30 cellular contexts compared by ENCODE assay signal in the genomic region with DNA sequence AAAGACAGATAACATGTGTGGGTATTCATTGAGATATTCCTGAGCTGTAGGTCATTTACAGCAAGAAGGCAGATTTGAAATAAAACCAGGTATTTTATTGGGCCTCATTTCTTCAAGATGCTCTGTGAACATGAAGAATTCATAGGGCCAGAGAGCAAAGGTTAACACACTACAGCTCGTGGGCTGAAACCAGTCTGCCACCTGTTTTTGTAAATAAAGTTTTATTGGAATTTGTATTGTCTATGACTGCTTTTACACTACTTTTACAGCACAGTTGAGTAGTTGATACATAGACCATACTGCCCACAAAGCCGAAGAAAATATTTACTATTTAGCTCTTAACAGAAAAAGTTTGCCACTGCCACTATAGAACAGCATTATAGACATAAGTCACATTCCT.
"Had no signal": no experiment of that assay in that cellular context is flagged by ENCODE, and none has a peak within 500 bp of the region (broad histone marks: within the 10 kb centered on the region; RNA-seq: fewer than 3 reads in every experiment).

No MANE protein-coding gene starts in this region.

- H3K9ac ChIP-seq: parathyroid adenoma had no signal

- H3K4me1 Mint-ChIP-seq: naive thymus-derived CD8-positive, alpha-beta T cell; neural crest cell had no signal

- ATAC-seq: left cardiac atrium; left lung; lower lobe of right lung; naive thymus-derived CD8-positive, alpha-beta T cell; psoas muscle; sciatic nerve; upper lobe of right lung had no signal

- H3K4me3 ChIP-seq: left lung, lower lobe of right lung, psoas muscle, right atrium auricular region, skin epidermis, suprapubic skin, thoracic aorta, tibial artery, upper lobe of right lung had no signal

- H3K4me3 Mint-ChIP-seq: naive thymus-derived CD8-positive, alpha-beta T cell; nephron; neural crest cell; stimulated activated naive CD8-positive, alpha-beta T cell treated with anti-CD3 and anti-CD28 coated beads, Interleukin-15, Interleukin-2, amounts not matched to agents 100 ng/mL and 50 ng/mL, for 24 hours had no signal

- H3K36me3 Mint-ChIP-seq: naive thymus-derived CD8-positive, alpha-beta T cell had no signal

- H3K27ac Mint-ChIP-seq: naive thymus-derived CD8-positive, alpha-beta T cell; stimulated activated naive CD8-positive, alpha-beta T cell treated with anti-CD3 and anti-CD28 coated beads, Interleukin-15, Interleukin-2, amounts not matched to agents 100 ng/mL and 50 ng/mL, for 24 hours had no signal

- H3K9me3 ChIP-seq: left lung, lower lobe of right lung, psoas muscle, right atrium auricular region, suprapubic skin, thoracic aorta, tibial artery, upper lobe of right lung had no signal

- H3K9me3 Mint-ChIP-seq: naive thymus-derived CD8-positive, alpha-beta T cell; stimulated activated naive CD8-positive, alpha-beta T cell treated with anti-CD3 and anti-CD28 coated beads, Interleukin-15, Interleukin-2, amounts not matched to agents 100 ng/mL and 50 ng/mL, for 24 hours had no signal

- H3K79me2 ChIP-seq: parathyroid adenoma had no signal

- DNase-seq: hippocampal formation; kidney glomerular epithelial cell; left cardiac atrium; left lung; lower lobe of right lung; mammary epithelial cell; mesenchymal stem cell; midbrain; naive thymus-derived CD8-positive, alpha-beta T cell; nucleus accumbens; psoas muscle; stimulated activated CD4-positive, alpha-beta T cell treated with anti-CD3 and anti-CD28 coated beads, Interleukin-12 subunit alpha, Interleukin-12 subunit beta, amount 100 ng/mL, for 4 hours; stimulated activated CD4-positive, alpha-beta T cell treated with anti-CD3 and anti-CD28 coated beads, Interleukin-15, amount 100 ng/mL, for 24 hours; stimulated activated CD4-positive, alpha-beta T cell treated with anti-CD3 and anti-CD28 coated beads, Interleukin-2, amount 100 ng/mL, for 24 hours; stimulated activated CD4-positive, alpha-beta T cell treated with anti-CD3 and anti-CD28 coated beads, Interleukin-4, amount 100 ng/mL, for 1 hour; stimulated activated naive CD4-positive, alpha-beta T cell; tibial artery; trophoblast cell; upper lobe of right lung had no signal

- H3K36me3 ChIP-seq: left lung, lower lobe of right lung, right atrium auricular region, suprapubic skin, thoracic aorta, tibial artery, upper lobe of right lung had no signal

- H3K27me3 Mint-ChIP-seq: stimulated activated naive CD8-positive, alpha-beta T cell treated with anti-CD3 and anti-CD28 coated beads, Interleukin-15, Interleukin-2, amounts not matched to agents 100 ng/mL and 50 ng/mL, for 24 hours had no signal

- FAIRE-seq: keratinocyte, urothelium cell line had no signal

- H2AFZ ChIP-seq: parathyroid adenoma had no signal

- H3K27me3 ChIP-seq: left lung, right atrium auricular region, suprapubic skin, tibial artery, upper lobe of right lung had no signal

- H3K27ac ChIP-seq: lower lobe of right lung, parathyroid adenoma, psoas muscle, right atrium auricular region, suprapubic skin, thoracic aorta, upper lobe of right lung had no signal
